ENCODE assay signal across 29 cellular contexts in genomic region chr9:132209263-132209662, GRCh38.
"Had no signal": no experiment of that assay in that cellular context is flagged by ENCODE, and none has a peak within 500 bp of the region (broad histone marks: within the 10 kb centered on the region; RNA-seq: fewer than 3 reads in every experiment).

No MANE protein-coding gene starts in this region.

- H3K4me3 ChIP-seq: ovary, psoas muscle, skin epidermis, smooth muscle cell, spleen, suprapubic skin, testis, tibial artery, transverse colon, upper lobe of right lung, uterus had no signal

- H3K36me3 Mint-ChIP-seq: natural killer cell, type B pancreatic cell had no signal

- H3K9ac ChIP-seq: parathyroid adenoma had no signal

- H3K36me3 ChIP-seq: ovary, spleen, suprapubic skin, tibial artery, transverse colon, upper lobe of right lung, uterus had no signal

- DNase-seq: naive thymus-derived CD4-positive, alpha-beta T cell; natural killer cell; occipital lobe; ovary; psoas muscle; right cardiac atrium; spleen; stimulated activated CD4-positive, alpha-beta T cell treated with anti-CD3 and anti-CD28 coated beads, Interleukin-12 subunit alpha, Interleukin-12 subunit beta, amount 100 ng/mL, for 4 hours; stimulated activated CD4-positive, alpha-beta T cell treated with anti-CD3 and anti-CD28 coated beads, Interleukin-2, amount 100 ng/mL, for 24 hours; stimulated activated CD4-positive, alpha-beta T cell treated with anti-CD3 and anti-CD28 coated beads, Interleukin-2, amount 100 ng/mL, for 48 hours; stimulated activated CD4-positive, alpha-beta T cell treated with anti-CD3 and anti-CD28 coated beads, Interleukin-4, amount 100 ng/mL, for 24 hours; stimulated activated naive CD4-positive, alpha-beta T cell; stimulated activated naive CD8-positive, alpha-beta T cell treated with anti-CD3 and anti-CD28 coated beads, Interleukin-15, amount 100 ng/mL, for 72 hours; stimulated activated naive CD8-positive, alpha-beta T cell treated with anti-CD3 and anti-CD28 coated beads, Interleukin-15, Interleukin-2, amounts not matched to agents 100 U/mL and 50 U/mL, for 24 hours; substantia nigra; testis; tibial artery; transverse colon; upper lobe of right lung; uterus had no signal

- ATAC-seq: naive thymus-derived CD4-positive, alpha-beta T cell; natural killer cell; psoas muscle; right cardiac atrium; sciatic nerve; stimulated activated memory B cell treated with anti-CD40 and anti-IgM and Interleukin-4, amounts not matched to agents 10 μg/mL and 1 μg/mL and 100 μg/mL, for 72 hours; stimulated activated naive CD8-positive, alpha-beta T cell treated with anti-CD3 and anti-CD28 coated beads, Interleukin-15, amount 100 ng/mL, for 72 hours; stimulated activated naive CD8-positive, alpha-beta T cell treated with anti-CD3 and anti-CD28 coated beads, Interleukin-15, Interleukin-2, amounts not matched to agents 100 U/mL and 50 U/mL, for 24 hours; upper lobe of right lung had no signal

- H3K4me1 ChIP-seq: parathyroid adenoma, transverse colon, uterus had no signal

- H3K4me2 ChIP-seq: smooth muscle cell had no signal

- H3K9me3 ChIP-seq: ovary, psoas muscle, testis, transverse colon, upper lobe of right lung, uterus had no signal

- H2AFZ ChIP-seq: parathyroid adenoma had no signal

- H3K79me2 ChIP-seq: parathyroid adenoma had no signal

- H3K27ac Mint-ChIP-seq: naive thymus-derived CD4-positive, alpha-beta T cell; natural killer cell; nephron; progenitor cell of endocrine pancreas; stimulated activated memory B cell treated with anti-CD40 and anti-IgM and Interleukin-4, amounts not matched to agents 10 μg/mL and 1 μg/mL and 100 μg/mL, for 72 hours; type B pancreatic cell had no signal

- H3K27me3 ChIP-seq: ovary, testis, transverse colon, upper lobe of right lung, uterus had no signal

- H3K9me3 Mint-ChIP-seq: natural killer cell had no signal

- H3K4me3 Mint-ChIP-seq: naive thymus-derived CD4-positive, alpha-beta T cell; natural killer cell; nephron; stimulated activated memory B cell treated with anti-CD40 and anti-IgM and Interleukin-4, amounts not matched to agents 10 μg/mL and 1 μg/mL and 100 μg/mL, for 72 hours; stimulated activated naive CD8-positive, alpha-beta T cell treated with anti-CD3 and anti-CD28 coated beads, Interleukin-15, amount 100 ng/mL, for 72 hours; type B pancreatic cell had no signal

- H3K27ac ChIP-seq: ovary, parathyroid adenoma, psoas muscle, skin epidermis, spleen, suprapubic skin, testis, tibial artery, transverse colon, upper lobe of right lung, uterus had no signal
